8 cellular contexts compared by ENCODE assay signal in genomic region chr14:94173471-94173884, GRCh38. TPM values are rescaled to one million over a fixed set of nuclear protein-coding genes. Genes with fewer than 3 reads are reported as not detected.
DNase-seq lines count a peak whose midpoint lies in the region; ATAC-seq and TF ChIP-seq lines count a peak whose summit lies in the region.

No MANE protein-coding gene starts in this region.

- no peaks in the 10 kb centered on the region for H3K9me3 ChIP-seq in fibroblast of lung (ENCODE audit: control insufficient read depth, insufficient read depth, low read depth, low read length)

- POLR2A ChIA-PET in T-cell (lab: Charles Lee) = interaction anchor here in 1 of 2 donors (1.2 kb wide), 1 partner anchor 92 kb away, joined by 5 read pairs; the partner anchor contains the start of genes DDX24 and IFI27L1

- H3K27me3 Mint-ChIP-seq in T-cell (peaks cover 0 to 10% of the 10 kb centered on the region in 2 donors), progenitor cell of endocrine pancreas (peaks cover 24% of the 10 kb centered on the region)

- no peaks in the 10 kb centered on the region for H4K20me1 ChIP-seq in fibroblast of lung (ENCODE audit: control insufficient read depth, extremely low read depth, insufficient read depth, low read length)

- H3K79me2 ChIP-seq in fibroblast of lung (ENCODE audit: control insufficient read depth, insufficient read depth, low read length) = no peaks in the 10 kb centered on the region

- H3K4me1 ChIP-seq in fibroblast of lung (ENCODE audit: control insufficient read depth, extremely low read depth, insufficient read depth, low read length) = no peaks in the 10 kb centered on the region

- ATAC-seq in T-cell (replicated peaks in 1 of 4) = no peak

- H3K27ac ChIP-seq in fibroblast of lung (ENCODE audit: insufficient read depth, low read length) = no peak overlapping the region

- DNase-seq in activated CD4-positive, alpha-beta T cell treated with anti-CD3 and anti-CD28 coated beads for 48 hours = peak; percentile 29
- no peak for DNase-seq in activated CD4-positive, alpha-beta T cell treated with anti-CD3 and anti-CD28 coated beads for 4 hours
- peak in 4 of 34 experiments; percentile 5 to 27 (median 8) for DNase-seq in T-cell
- DNase-seq in fibroblast of lung (ENCODE audit: low read depth in 2 of 2) = no peak
- DNase-seq in progenitor cell of endocrine pancreas (ENCODE audit: low spot score, unreplicated experiment) = no peak
- DNase-seq in dedifferentiated amniotic fluid mesenchymal stem cell (ENCODE audit: extremely low spot score) = no peak
- DNase-seq in NCI-H774 (lab: John Stamatoyannopoulos, UW) = no peak
- DNase-seq in HPDE6-E6E7 (ENCODE audit: extremely low spot score) = no peak

- TF ChIP-seq CTCF in fibroblast of lung (conservative IDR thresholded peaks at IDR 0.05 in 1 of 2, IDR thresholded peaks at IDR 0.05 in 1 of 2; ENCODE audit: low read depth in 1 of 2, low read length in 2 of 2) = no peak
- TF ChIP-seq CTCF in progenitor cell of endocrine pancreas (IDR thresholded peaks at IDR 0.05; ENCODE audit: unreplicated experiment) = no peak

- H3K9ac ChIP-seq in fibroblast of lung (ENCODE audit: insufficient read depth, low read length) = no peak overlapping the region

- no peak overlapping the region for H3K4me2 ChIP-seq in fibroblast of lung (ENCODE audit: extremely low read depth, insufficient read depth, low read length)

- H3K9me3 Mint-ChIP-seq in T-cell (no peaks in the 10 kb centered on the region), progenitor cell of endocrine pancreas (ENCODE audit: low read depth) (no peaks in the 10 kb centered on the region)

- CTCF ChIA-PET in T-cell (lab: Charles Lee) = interaction anchor here in 1 of 2 donors (0.7 to 1.8 kb wide), 3 partner anchors 19 to 202 kb away, joined by 3 to 6 read pairs (median 3); no protein-coding TSS in a partner anchor

- H3K27me3 ChIP-seq in fibroblast of lung (ENCODE audit: control insufficient read depth, insufficient read depth, low read length) = peaks cover 6% of the 10 kb centered on the region

- peak overlapping the region; percentile 48 to 76 for H3K27ac Mint-ChIP-seq in T-cell
- H3K27ac Mint-ChIP-seq in progenitor cell of endocrine pancreas = peak overlapping the region; percentile 90

- H3K4me1 Mint-ChIP-seq in T-cell = peaks cover 15 to 26% (median 23%) of the 10 kb centered on the region in 3 donors
- peaks cover 16% of the 10 kb centered on the region for H3K4me1 Mint-ChIP-seq in progenitor cell of endocrine pancreas (ENCODE audit: low read depth)

- H3K36me3 Mint-ChIP-seq in T-cell = no peaks in the 10 kb centered on the region
- no peaks in the 10 kb centered on the region for H3K36me3 Mint-ChIP-seq in progenitor cell of endocrine pancreas (ENCODE audit: insufficient read depth)

- H3K36me3 ChIP-seq in fibroblast of lung (ENCODE audit: control insufficient read depth, insufficient read depth, low read length) = no peaks in the 10 kb centered on the region

- H3K4me3 ChIP-seq in fibroblast of lung (replicated peaks in 1 of 4; ENCODE audit: control extremely low read depth in 1 of 4, insufficient read depth in 1 of 4, low read depth in 3 of 4, low read length in 4 of 4) = peak overlapping the region in 3 of 4 experiments; percentile 2 to 62 (median 51)

- no peak overlapping the region for H2AFZ ChIP-seq in fibroblast of lung (ENCODE audit: low read length)

- H3K4me3 Mint-ChIP-seq in T-cell (peak overlapping the region; percentile 79 to 88 (median 83)), progenitor cell of endocrine pancreas (ENCODE audit: low read depth) (peak overlapping the region; percentile 82)

RNA-seq across cellular contexts. Expression of gene PPP4R4, which starts 0.6 kb away (rescaled TPM):
- 1 to 10 TPM in 3 of 5 donors, under 1 TPM in 2; 0.41 to 2.5 (median 1.3) TPM for total RNA-seq in T-cell
- 0.51 and 0.99 TPM in 2 replicates for total RNA-seq in fibroblast of lung
- 0.35 and 0.61 TPM in 2 replicates for polyA plus RNA-seq in fibroblast of lung
- 0.28 and 0.29 TPM in 2 replicates for polyA plus RNA-seq in fibroblast of lung (2012)
- not detected in 2 replicates for polyA minus RNA-seq in fibroblast of lung (ENCODE audit: low replicate concordance)
- 12.8 and 13.5 TPM in 2 replicates for total RNA-seq in progenitor cell of endocrine pancreas

RNA-seq across cellular contexts. Expression of gene IFI27L2, which starts 44.1 kb away (rescaled TPM):
- total RNA-seq in T-cell (10 to 100 TPM; 18.2 to 37.4 (median 27.7) TPM), fibroblast of lung (114 and 225 TPM in 2 replicates), progenitor cell of endocrine pancreas (27.4 and 32.2 TPM in 2 replicates)
- polyA plus RNA-seq in fibroblast of lung = 91.4 and 104 TPM in 2 replicates
- 322 and 327 TPM in 2 replicates for polyA plus RNA-seq in fibroblast of lung (2012)
- 65.8 and 141 TPM in 2 replicates for polyA minus RNA-seq in fibroblast of lung (ENCODE audit: low replicate concordance)
